In genomic region chr6:33838979-33839378, GRCh38 we compare ENCODE assay signal across 1 cellular context.
TF ChIP-seq lines count a peak whose summit lies in the region.

No MANE protein-coding gene starts in this region.

TF ChIP-seq in K562, 482 proteins besides CTCF, POLR2A, EP300 and RAD21 (continues in another document):
- TF ChIP-seq PML (IDR thresholded peaks at IDR 0.05; ENCODE audit: low read length): no peak
- no peak for TF ChIP-seq TRIM24 (IDR thresholded peaks at IDR 0.05)
- TF ChIP-seq ZBTB40 (IDR thresholded peaks at IDR 0.05): no peak
- TF ChIP-seq ZBTB40 (CRISPR knock-in tag; IDR thresholded peaks at IDR 0.05): no peak
- TF ChIP-seq ZNF232 (CRISPR knock-in tag; IDR thresholded peaks at IDR 0.05): no peak
- 0 out of 2 replicates have a peak, but pooled peaks have one; percentile 18 for TF ChIP-seq REST (CRISPR knock-in tag; IDR thresholded peaks at IDR 0.05; ENCODE audit: low read depth)
- no peak for TF ChIP-seq ZNF165 (CRISPR knock-in tag; IDR thresholded peaks at IDR 0.05; ENCODE audit: borderline replicate concordance)
- 0 out of 2 replicates have a peak, but pooled peaks have one; percentile 10 for TF ChIP-seq MAX (CRISPR knock-in tag; IDR thresholded peaks at IDR 0.05)
- TF ChIP-seq ZBTB26 (CRISPR knock-in tag; IDR thresholded peaks at IDR 0.05): no peak
- 0 out of 2 replicates have a peak, but pooled peaks have one; percentile 5 for TF ChIP-seq HDAC8 (tag; IDR thresholded peaks at IDR 0.05)
- TF ChIP-seq ZNF766 (CRISPR knock-in tag; conservative IDR thresholded peaks at IDR 0.05): no peak
- TF ChIP-seq ZNF655 (CRISPR knock-in tag; IDR thresholded peaks at IDR 0.05): no peak
- no peak for TF ChIP-seq TOE1 (IDR thresholded peaks at IDR 0.05; ENCODE audit: borderline replicate concordance)
- TF ChIP-seq TOE1 (CRISPR knock-in tag; IDR thresholded peaks at IDR 0.05; ENCODE audit: borderline replicate concordance, low read depth): no peak
- TF ChIP-seq FOXA3 (CRISPR knock-in tag; conservative IDR thresholded peaks at IDR 0.05 in 1 of 2, IDR thresholded peaks at IDR 0.05 in 1 of 2): peak; percentile 8 to 63; a peak in 1 of 4 replicates
- no peak for TF ChIP-seq NFATC3 (IDR thresholded peaks at IDR 0.05)
- no peak for TF ChIP-seq HNRNPLL (IDR thresholded peaks at IDR 0.05; ENCODE audit: low read depth, low read length, poor library complexity, severe bottlenecking)
- no peak for TF ChIP-seq THAP12 (CRISPR knock-in tag; IDR thresholded peaks at IDR 0.05)
- TF ChIP-seq SRSF1 (IDR thresholded peaks at IDR 0.05; ENCODE audit: low read depth, low read length): no peak
- TF ChIP-seq KDM5B (IDR thresholded peaks at IDR 0.05; ENCODE audit: insufficient replicate concordance, low read depth, low read length): no peak
- no peak for TF ChIP-seq PHF8 (IDR thresholded peaks at IDR 0.05; ENCODE audit: borderline replicate concordance, low read length)
- no peak for TF ChIP-seq ZBTB5 (IDR thresholded peaks at IDR 0.05)
- TF ChIP-seq TBP (optimal IDR thresholded peaks at IDR 0.05; ENCODE audit: low read depth, low read length): no peak
